Comparison of ENCODE assay signal across 15 cellular contexts in genomic region chr22:33380789-33381530, GRCh38.
DNase-seq lines count a peak whose midpoint lies in the region; ATAC-seq and TF ChIP-seq lines count a peak whose summit lies in the region.
"Had no signal": no experiment of that assay in that cellular context is flagged by ENCODE, and none has a peak within 500 bp of the region (broad histone marks: within the 10 kb centered on the region; RNA-seq: fewer than 3 reads in every experiment).

No MANE protein-coding gene starts in this region.

- H3K4me1 Mint-ChIP-seq in chondrocyte (ENCODE audit: low read depth) = peaks cover 13% of the 10 kb centered on the region
- H3K4me1 Mint-ChIP-seq in mesothelial cell of epicardium = peaks cover 19% of the 10 kb centered on the region
- H3K4me1 Mint-ChIP-seq: activated naive CD8-positive, alpha-beta T cell treated with anti-CD3 and anti-CD28 coated beads for 36 hours; CD14-positive monocyte; naive B cell had no signal

- peak overlapping the region; percentile 43 for H3K27ac Mint-ChIP-seq in chondrocyte (ENCODE audit: unreplicated experiment)
- H3K27ac Mint-ChIP-seq in mesothelial cell of epicardium = peak overlapping the region; percentile 81
- H3K27ac Mint-ChIP-seq: activated naive CD8-positive, alpha-beta T cell treated with anti-CD3 and anti-CD28 coated beads for 36 hours; CD14-positive monocyte; T-helper 2 cell treated with Interferon-gamma antibody and Interleukin-4, amounts not matched to agents 5 μg/mL and 100 μg/mL, for 36 hours had no signal

- H3K27me3 Mint-ChIP-seq in chondrocyte (ENCODE audit: low read depth) = no peaks in the 10 kb centered on the region
- no peaks in the 10 kb centered on the region for H3K27me3 Mint-ChIP-seq in mesothelial cell of epicardium (ENCODE audit: low read depth)
- H3K27me3 Mint-ChIP-seq: activated naive CD8-positive, alpha-beta T cell treated with anti-CD3 and anti-CD28 coated beads for 36 hours had no signal

- DNase-seq in AG09319 (ENCODE audit: extremely low read depth, low read depth) (peak; percentile 31), LHCN-M2 (ENCODE audit: low read depth) (peak; percentile 76), chondrocyte (ENCODE audit: low spot score) (no peak), mesothelial cell of epicardium (ENCODE audit: low spot score in 2 of 2, unreplicated experiment in 2 of 2) (no peak), mucosa of gallbladder (ENCODE audit: low spot score) (no peak), DMS153 treated with DMSO at 0.1 percent for 48 hours (lab: John Stamatoyannopoulos, UW; ENCODE audit: unreplicated experiment) (no peak)
- DNase-seq: activated naive CD8-positive, alpha-beta T cell treated with anti-CD3 and anti-CD28 coated beads for 36 hours; effector memory CD4-positive, alpha-beta T cell; KG1; naive B cell; upper lobe of left lung had no signal

- H3K9me3 Mint-ChIP-seq in chondrocyte (ENCODE audit: low read depth) = peaks cover 19% of the 10 kb centered on the region
- peaks cover 28% of the 10 kb centered on the region for H3K9me3 Mint-ChIP-seq in mesothelial cell of epicardium

- ATAC-seq in HG02642 (IDR thresholded peaks at IDR 0.05; ENCODE audit: poor library complexity, unreplicated experiment) (no peak), HG03108 (IDR thresholded peaks at IDR 0.05; ENCODE audit: unreplicated experiment) (no peak)

- no peak overlapping the region for H3K4me3 Mint-ChIP-seq in chondrocyte (ENCODE audit: unreplicated experiment)
- no peak overlapping the region for H3K4me3 Mint-ChIP-seq in mesothelial cell of epicardium
- H3K4me3 Mint-ChIP-seq: activated naive CD8-positive, alpha-beta T cell treated with anti-CD3 and anti-CD28 coated beads for 36 hours; CD14-positive monocyte; T-helper 2 cell treated with Interferon-gamma antibody and Interleukin-4, amounts not matched to agents 5 μg/mL and 100 μg/mL, for 36 hours had no signal

- peaks cover 6% of the 10 kb centered on the region for H3K36me3 Mint-ChIP-seq in chondrocyte (ENCODE audit: low read depth)
- H3K36me3 Mint-ChIP-seq in mesothelial cell of epicardium = peaks cover 20% of the 10 kb centered on the region
- H3K36me3 Mint-ChIP-seq: activated naive CD8-positive, alpha-beta T cell treated with anti-CD3 and anti-CD28 coated beads for 36 hours; CD14-positive monocyte had no signal

- no peak for TF ChIP-seq CTCF in AG09319 (IDR thresholded peaks at IDR 0.05; ENCODE audit: low read depth, low read length)
- TF ChIP-seq CTCF in chondrocyte (IDR thresholded peaks at IDR 0.05) = no peak
- no peak for TF ChIP-seq CTCF in mesothelial cell of epicardium (IDR thresholded peaks at IDR 0.05; ENCODE audit: unreplicated experiment)

Comparison
In these comparisons a context has a peak if more than half of its experiments do, and no peak if none do; other contexts are left out.
1. DNase-seq: peak in AG09319 (single experiment) and LHCN-M2 (single experiment); none in chondrocyte (single experiment), mesothelial cell of epicardium (0 of 2), mucosa of gallbladder (single experiment) and DMS153 treated with DMSO at 0.1 percent for 48 hours (single experiment).